In genomic region chr5:34656700-34657549, GRCh38 we compare ENCODE assay signal across 8 cellular contexts. TPM values are rescaled to one million over a fixed set of nuclear protein-coding genes. Genes with fewer than 3 reads are reported as not detected.
DNase-seq lines count a peak whose midpoint lies in the region; ATAC-seq, FAIRE-seq and TF ChIP-seq lines count a peak whose summit lies in the region.

No MANE protein-coding gene starts in this region.

- no peak for TF ChIP-seq POLR2A in erythroblast (IDR thresholded peaks at IDR 0.05; ENCODE audit: low read length)

- peaks cover 17% of the 10 kb centered on the region for H3K4me1 Mint-ChIP-seq in CD14-positive monocyte
- H3K4me1 Mint-ChIP-seq in activated T-cell treated with anti-CD3 and anti-CD28 coated beads, Interleukin-2, amount 50 U/mL, for 4 hours (ENCODE audit: low read depth), result peaks cover 19% of the 10 kb centered on the region

- no peak overlapping the region for H3K27ac Mint-ChIP-seq in CD14-positive monocyte

- ATAC-seq in HG02759 (IDR thresholded peaks at IDR 0.05; ENCODE audit: unreplicated experiment), result peak; percentile 23
- ATAC-seq in activated T-cell treated with anti-CD3 and anti-CD28 coated beads, Interleukin-2, amount 50 U/mL, for 4 hours, result peak; percentile 42 to 59
- peak; percentile 23 to 54 (median 39) for ATAC-seq in pancreas
- ATAC-seq in GM18520 (IDR thresholded peaks at IDR 0.05; ENCODE audit: unreplicated experiment), result no peak
- no peak for ATAC-seq in GM21367 (IDR thresholded peaks at IDR 0.05; ENCODE audit: unreplicated experiment)

- H3K4me3 ChIP-seq in pancreas, result peak overlapping the region; percentile 48 to 96 (median 86)

- no peaks in the 10 kb centered on the region for H3K4me1 ChIP-seq in pancreas

- H3K9me3 ChIP-seq in pancreas, result no peaks in the 10 kb centered on the region

- H3K27ac ChIP-seq in pancreas, result peak overlapping the region; percentile 84 to 94 (median 92)

- H3K9me3 Mint-ChIP-seq in CD14-positive monocyte, result peaks cover 0 to 16% (median 4%) of the 10 kb centered on the region in 7 donors
- no peaks in the 10 kb centered on the region for H3K9me3 Mint-ChIP-seq in activated T-cell treated with anti-CD3 and anti-CD28 coated beads, Interleukin-2, amount 50 U/mL, for 4 hours

- peaks cover 56 to 71% (median 65%) of the 10 kb centered on the region in 3 donors for H3K27me3 Mint-ChIP-seq in CD14-positive monocyte (ENCODE audit: low read depth in 3 of 3)
- H3K27me3 Mint-ChIP-seq in activated T-cell treated with anti-CD3 and anti-CD28 coated beads, Interleukin-2, amount 50 U/mL, for 4 hours (ENCODE audit: low read depth), result peaks cover 43% of the 10 kb centered on the region

- H3K36me3 Mint-ChIP-seq in CD14-positive monocyte, result peaks cover 0 to 3% of the 10 kb centered on the region in 2 donors
- no peaks in the 10 kb centered on the region for H3K36me3 Mint-ChIP-seq in activated T-cell treated with anti-CD3 and anti-CD28 coated beads, Interleukin-2, amount 50 U/mL, for 4 hours (ENCODE audit: insufficient read depth)

- H3K27me3 ChIP-seq in pancreas, result no peaks in the 10 kb centered on the region

- FAIRE-seq in frontal cortex (lab: Jason Lieb, UNC), result no peak
- FAIRE-seq in pancreas (lab: Jason Lieb, UNC), result no peak

- no peaks in the 10 kb centered on the region for H3K36me3 ChIP-seq in pancreas

- no peak for DNase-seq in CD14-positive monocyte (ENCODE audit: low spot score)
- peak; percentile 4 for DNase-seq in activated T-cell treated with anti-CD3 and anti-CD28 coated beads, Interleukin-2, amount 50 U/mL, for 4 hours
- peak; percentile 37 to 50 for DNase-seq in frontal cortex (ENCODE audit: low spot score in 2 of 2)
- peak; percentile 9 to 81 (median 42) for DNase-seq in pancreas
- DNase-seq in erythroblast (lab: John Stamatoyannopoulos, UW), result no peak

- 0 to 1% methylated on average over 49 to 61 of the region's 61 CpGs for WGBS in pancreas, 2 donors

- peak overlapping the region; percentile 56 to 83 for H3K4me3 Mint-ChIP-seq in CD14-positive monocyte
- H3K4me3 Mint-ChIP-seq in activated T-cell treated with anti-CD3 and anti-CD28 coated beads, Interleukin-2, amount 50 U/mL, for 4 hours, result peak overlapping the region; percentile 72

- no peak for TF ChIP-seq CTCF in CD14-positive monocyte (IDR thresholded peaks at IDR 0.05)
- no peak for TF ChIP-seq CTCF in pancreas (IDR thresholded peaks at IDR 0.05)

- intact Hi-C loops in CD14-positive monocyte (cut with micrococcal nuclease), result no loop called here
- intact Hi-C loops in pancreas (cut with DNase I), result no loop called here

RNA-seq across cellular contexts. Expression of gene RAI14, which starts 0.8 kb away (rescaled TPM):
- polyA plus RNA-seq in CD14-positive monocyte (not detected), pancreas (1 to 10 TPM; 5.4 to 6.7 TPM)
- total RNA-seq in activated T-cell treated with anti-CD3 and anti-CD28 coated beads, Interleukin-2, amount 50 U/mL, for 4 hours, result 1 to 10 TPM; 4.8 to 8.7 (median 7.1) TPM
- total RNA-seq in frontal cortex (29.3 TPM), pancreas (10 to 100 TPM; 11.4 to 25.1 (median 18.6) TPM)

Comparison
In these comparisons a context has a peak if more than half of its experiments do, and no peak if none do; other contexts are left out.
1. DNase-seq: peak in activated T-cell treated with anti-CD3 and anti-CD28 coated beads, Interleukin-2, amount 50 U/mL, for 4 hours (single experiment), frontal cortex (2 of 2) and pancreas (6 of 6); none in CD14-positive monocyte (single experiment) and erythroblast (0 of 2).
2. ATAC-seq: peak in HG02759 (single experiment), activated T-cell treated with anti-CD3 and anti-CD28 coated beads, Interleukin-2, amount 50 U/mL, for 4 hours (2 of 2) and pancreas (4 of 4); none in GM18520 (single experiment) and GM21367 (single experiment).